20 cellular contexts compared by ENCODE assay signal in the genomic region with DNA sequence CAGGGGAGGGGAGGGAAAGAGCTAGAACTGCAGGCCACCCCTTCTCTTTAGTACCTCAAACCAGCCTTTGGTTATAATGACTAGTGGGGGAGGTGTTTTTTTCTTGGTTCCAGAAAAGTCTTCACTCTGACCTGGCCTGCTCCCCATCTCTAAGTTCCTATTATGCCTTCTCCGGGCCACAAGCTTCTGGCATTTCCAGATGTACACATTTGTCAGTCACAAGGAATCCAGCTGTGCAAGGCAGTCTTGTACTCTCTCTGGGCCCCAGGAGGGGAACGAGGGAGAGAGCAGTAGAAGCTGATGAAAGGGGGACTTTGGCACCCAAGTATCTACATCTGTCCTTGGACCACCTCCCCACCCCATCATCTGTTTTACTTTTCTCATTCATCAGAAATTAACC. TPM values are rescaled to one million over a fixed set of nuclear protein-coding genes. Genes with fewer than 3 reads are reported as not detected.
"Had no signal": no experiment of that assay in that cellular context is flagged by ENCODE, and none has a peak within 500 bp of the region (broad histone marks: within the 10 kb centered on the region; RNA-seq: fewer than 3 reads in every experiment).

No MANE protein-coding gene starts in this region.

- FAIRE-seq: frontal cortex had no signal

- H3K27ac ChIP-seq: adrenal gland, colonic mucosa, lower lobe of right lung had no signal

- H3K36me3 ChIP-seq: colonic mucosa, lower lobe of right lung had no signal

- H3K9me3 Mint-ChIP-seq: activated naive CD4-positive, alpha-beta T cell treated with anti-CD3 and anti-CD28 coated beads for 36 hours; activated T-helper 17 cell treated with anti-CD3 and anti-CD28 coated beads, Interleukin-2, amount 50 U/mL, for 72 hours; naive thymus-derived CD8-positive, alpha-beta T cell; T-cell had no signal

- H3K27me3 Mint-ChIP-seq: activated T-helper 17 cell treated with anti-CD3 and anti-CD28 coated beads, Interleukin-2, amount 50 U/mL, for 72 hours; naive thymus-derived CD8-positive, alpha-beta T cell; T-cell had no signal

- H3K27me3 ChIP-seq: adrenal gland, colonic mucosa had no signal

- DNase-seq: activated CD4-positive, alpha-beta T cell treated with anti-CD3 and anti-CD28 coated beads for 4 hours; activated naive CD4-positive, alpha-beta T cell treated with anti-CD3 and anti-CD28 coated beads for 36 hours; adrenal gland; colonic mucosa; effector CD4-positive, alpha-beta T cell; hippocampal formation; kidney glomerular epithelial cell; naive thymus-derived CD8-positive, alpha-beta T cell; stimulated activated CD4-positive, alpha-beta T cell treated with anti-CD3 and anti-CD28 coated beads, Interleukin-2, amount 100 ng/mL, for 24 hours; stimulated activated naive CD4-positive, alpha-beta T cell; substantia nigra; T-cell; T1000; trophoblast cell had no signal

- ATAC-seq: activated T-helper 17 cell treated with anti-CD3 and anti-CD28 coated beads, Interleukin-2, amount 50 U/mL, for 72 hours; lower lobe of right lung; naive thymus-derived CD8-positive, alpha-beta T cell; sciatic nerve; T-cell had no signal

- H3K4me3 Mint-ChIP-seq: activated naive CD4-positive, alpha-beta T cell treated with anti-CD3 and anti-CD28 coated beads for 36 hours; activated T-helper 17 cell treated with anti-CD3 and anti-CD28 coated beads, Interleukin-2, amount 50 U/mL, for 72 hours had no signal

- H3K9me3 ChIP-seq: adrenal gland, colonic mucosa, lower lobe of right lung had no signal

- H3K27ac Mint-ChIP-seq: activated naive CD4-positive, alpha-beta T cell treated with anti-CD3 and anti-CD28 coated beads for 36 hours; activated T-helper 17 cell treated with anti-CD3 and anti-CD28 coated beads, Interleukin-2, amount 50 U/mL, for 72 hours; T-cell had no signal

- H3K4me3 ChIP-seq: adrenal gland, colonic mucosa, lower lobe of right lung had no signal

RNA-seq across cellular contexts. Expression of gene FALEC, which starts 2.7 kb away (rescaled TPM):
- total RNA-seq: activated naive CD4-positive, alpha-beta T cell treated with anti-CD3 and anti-CD28 coated beads for 36 hours; colonic mucosa; lower lobe of right lung; mononuclear cell; osteocyte; sciatic nerve had no signal
